ENCODE assay signal across 8 cellular contexts in genomic region chrX:135086197-135086854, GRCh38. TPM values are rescaled to one million over a fixed set of nuclear protein-coding genes. Genes with fewer than 3 reads are reported as not detected.
DNase-seq lines count a peak whose midpoint lies in the region; ATAC-seq, FAIRE-seq and TF ChIP-seq lines count a peak whose summit lies in the region.

No MANE protein-coding gene starts in this region.

- H3K79me2 ChIP-seq in Loucy (ENCODE audit: insufficient read depth, low read length): no peaks in the 10 kb centered on the region
- no peaks in the 10 kb centered on the region for H3K79me2 ChIP-seq in keratinocyte (ENCODE audit: control insufficient read depth, insufficient read depth, low read length)

- no peaks in the 10 kb centered on the region for H3F3A ChIP-seq in Loucy (ENCODE audit: low read depth)

- no peak overlapping the region for H3K4me3 Mint-ChIP-seq in stimulated activated naive CD8-positive, alpha-beta T cell treated with anti-CD3 and anti-CD28 coated beads, Interleukin-15, amount 100 ng/mL, for 72 hours

- H3K27me3 ChIP-seq in Loucy (ENCODE audit: insufficient read depth, low read length, poor library complexity, severe bottlenecking) (no peaks in the 10 kb centered on the region), SJCRH30 (no peaks in the 10 kb centered on the region), brain microvascular endothelial cell (replicated peaks) (no peaks in the 10 kb centered on the region), keratinocyte (ENCODE audit: control insufficient read depth, extremely low read depth, insufficient read depth, low read length) (no peaks in the 10 kb centered on the region)

- H3K9me3 ChIP-seq in Loucy (ENCODE audit: insufficient read depth, low read depth, low read length) (no peaks in the 10 kb centered on the region), SJCRH30 (replicated peaks) (no peaks in the 10 kb centered on the region), keratinocyte (ENCODE audit: control insufficient read depth, low read depth, low read length) (no peaks in the 10 kb centered on the region)

- intact Hi-C loops in Right ventricle myocardium inferior (cut with DNase I) (no loop called here), cardiac septum (cut with DNase I) (loop anchor here (5.0 kb wide), 1 partner anchor 119 kb away; no protein-coding TSS in a partner anchor)

- H2AFZ ChIP-seq in Loucy (ENCODE audit: low read length) (peak overlapping the region; percentile 86), keratinocyte (ENCODE audit: control insufficient read depth, low read length) (no peak overlapping the region)

- dilution Hi-C loops in keratinocyte (cut with MboI; ENCODE audit: extremely low pct_ligation_motif_present, low sequenced_read_pairs): no loop called here

- H3K4me3 ChIP-seq in Loucy (ENCODE audit: low read length, poor library complexity, severe bottlenecking) (no peak overlapping the region), SJCRH30 (no peak overlapping the region), brain microvascular endothelial cell (ENCODE audit: low read depth, low read length) (no peak overlapping the region), keratinocyte (ENCODE audit: control insufficient read depth in 2 of 3, extremely low read depth in 1 of 3, insufficient read depth in 2 of 3, low read depth in 1 of 3, low read length in 3 of 3) (no peak overlapping the region)

- no peaks in the 10 kb centered on the region for H4K20me1 ChIP-seq in Loucy (ENCODE audit: insufficient read depth, low read length, poor library complexity, severe bottlenecking)
- H4K20me1 ChIP-seq in keratinocyte (ENCODE audit: control insufficient read depth, extremely low read depth, insufficient read depth, low read length): no peaks in the 10 kb centered on the region

- DNase-seq in Right ventricle myocardium inferior (ENCODE audit: missing footprints) (no peak), cardiac septum (ENCODE audit: low spot score) (no peak), H4 (ENCODE audit: low spot score) (peak; percentile 51), SJCRH30 (peak; percentile 37 to 68), brain microvascular endothelial cell (peak; percentile 45), keratinocyte (ENCODE audit: low read depth, low spot score) (peak; percentile 35)
- DNase-seq in stimulated activated naive CD8-positive, alpha-beta T cell treated with anti-CD3 and anti-CD28 coated beads, Interleukin-15, amount 100 ng/mL, for 72 hours: peak; percentile 23 to 44

- no peak overlapping the region for H3K4me2 ChIP-seq in Loucy (ENCODE audit: low read depth, low read length, poor library complexity, severe bottlenecking)
- H3K4me2 ChIP-seq in keratinocyte (ENCODE audit: control insufficient read depth, extremely low read depth, insufficient read depth, low read depth, low read length): no peak overlapping the region

- H3K27ac ChIP-seq in SJCRH30 (no peak overlapping the region), brain microvascular endothelial cell (no peak overlapping the region), keratinocyte (ENCODE audit: control insufficient read depth, insufficient read depth, low read length) (no peak overlapping the region)

- peak; percentile 64 for TF ChIP-seq CTCF in Loucy (conservative IDR thresholded peaks at IDR 0.05; ENCODE audit: low read length)
- peak; percentile 67 for TF ChIP-seq CTCF in brain microvascular endothelial cell (IDR thresholded peaks at IDR 0.05; ENCODE audit: low read depth, low read length, missing control alignments)
- peak; percentile 48 to 63 (median 61) for TF ChIP-seq CTCF in keratinocyte (optimal IDR thresholded peaks at IDR 0.05 in 1 of 3, IDR thresholded peaks at IDR 0.05 in 1 of 3, conservative IDR thresholded peaks at IDR 0.05 in 1 of 3; ENCODE audit: extremely low read depth in 1 of 3, insufficient read depth in 2 of 3, low read length in 3 of 3)

- H3K9ac ChIP-seq in Loucy (ENCODE audit: low read depth, low read length, poor library complexity, severe bottlenecking): no peak overlapping the region
- H3K9ac ChIP-seq in keratinocyte (ENCODE audit: control insufficient read depth, extremely low read depth, insufficient read depth, low read length): no peak overlapping the region

- H3K9me3 Mint-ChIP-seq in stimulated activated naive CD8-positive, alpha-beta T cell treated with anti-CD3 and anti-CD28 coated beads, Interleukin-15, amount 100 ng/mL, for 72 hours: no peaks in the 10 kb centered on the region

- H3K27ac Mint-ChIP-seq in stimulated activated naive CD8-positive, alpha-beta T cell treated with anti-CD3 and anti-CD28 coated beads, Interleukin-15, amount 100 ng/mL, for 72 hours: no peak overlapping the region

- H3K9me1 ChIP-seq in keratinocyte (ENCODE audit: control insufficient read depth, extremely low read depth, insufficient read depth, low read length): no peaks in the 10 kb centered on the region

- H3K9me2 ChIP-seq in Loucy (replicated peaks; ENCODE audit: low read depth, low read length): no peaks in the 10 kb centered on the region

- H3K4me1 Mint-ChIP-seq in stimulated activated naive CD8-positive, alpha-beta T cell treated with anti-CD3 and anti-CD28 coated beads, Interleukin-15, amount 100 ng/mL, for 72 hours: peaks cover 7% of the 10 kb centered on the region

- H3K4me1 ChIP-seq in Loucy (ENCODE audit: insufficient read depth, low read length, poor library complexity, severe bottlenecking) (no peaks in the 10 kb centered on the region), SJCRH30 (no peaks in the 10 kb centered on the region), keratinocyte (ENCODE audit: control insufficient read depth, extremely low read depth, insufficient read depth, low read length) (no peaks in the 10 kb centered on the region)

- H3K36me3 ChIP-seq in Loucy (ENCODE audit: insufficient read depth, low read length) (no peaks in the 10 kb centered on the region), SJCRH30 (no peaks in the 10 kb centered on the region), brain microvascular endothelial cell (replicated peaks) (no peaks in the 10 kb centered on the region), keratinocyte (ENCODE audit: control insufficient read depth in 2 of 2, extremely low read depth in 1 of 2, insufficient read depth in 2 of 2, low read length in 2 of 2) (no peaks in the 10 kb centered on the region)

- ATAC-seq in Right ventricle myocardium inferior: peak; percentile 63
- peak; percentile 94 for ATAC-seq in stimulated activated naive CD8-positive, alpha-beta T cell treated with anti-CD3 and anti-CD28 coated beads, Interleukin-15, amount 100 ng/mL, for 72 hours

- peaks cover 9% of the 10 kb centered on the region for H3K27me3 Mint-ChIP-seq in stimulated activated naive CD8-positive, alpha-beta T cell treated with anti-CD3 and anti-CD28 coated beads, Interleukin-15, amount 100 ng/mL, for 72 hours

- in situ Hi-C loops in brain microvascular endothelial cell (cut with HindIII; ENCODE audit: low pct_ligation_motif_present, low sequenced_read_pairs): no loop called here

- FAIRE-seq in keratinocyte (lab: Jason Lieb, UNC): peak; percentile 77

RNA-seq across cellular contexts. Expression of gene SMIM10L2B, which starts 12.2 kb away (rescaled TPM):
- total RNA-seq in Right ventricle myocardium inferior (1.7 TPM), cardiac septum (2.0 TPM)
- total RNA-seq in H4 (2014; rRNA removed; shearing (Covaris generic)): 0.12 and 0.27 TPM in 2 replicates
- 1.1 and 1.3 TPM in 2 replicates for total RNA-seq in SJCRH30 (2014; rRNA removed; shearing (Covaris generic))
- polyA plus RNA-seq in keratinocyte: 0.41 to 0.76 TPM (median 0.67 TPM) in 3 replicates
- polyA plus RNA-seq in keratinocyte (2011; ENCODE audit: low read depth): not detected
- polyA plus RNA-seq in keratinocyte (2011; cell fraction: cytosol; rRNA removed): 0.32 and 0.57 TPM in 2 replicates
- 0.36 and 0.59 TPM in 2 replicates for polyA plus RNA-seq in keratinocyte (2011; cell fraction: nucleus; rRNA removed)
- 0.13 and 0.76 TPM in 2 replicates for polyA plus RNA-seq in keratinocyte (2012; ENCODE audit: low replicate concordance)
- 0.59 to 0.92 TPM (median 0.70 TPM) in 3 replicates for polyA minus RNA-seq in keratinocyte
- polyA minus RNA-seq in keratinocyte (2011; cell fraction: cytosol; rRNA and poly(A)+ RNA removed): 0.96 TPM
- polyA minus RNA-seq in keratinocyte (2011; cell fraction: nucleus; rRNA and poly(A)+ RNA removed): 0.21 and 0.54 TPM in 2 replicates

RNA-seq across cellular contexts. Expression of gene ETDB, which starts 34.0 kb away (rescaled TPM):
- total RNA-seq in Right ventricle myocardium inferior: not detected
- not detected for total RNA-seq in cardiac septum
- total RNA-seq in H4 (2014; rRNA removed; shearing (Covaris generic)): not detected in 2 replicates
- total RNA-seq in SJCRH30 (2014; rRNA removed; shearing (Covaris generic)): not detected in 2 replicates
- polyA plus RNA-seq in keratinocyte: not detected in 3 replicates
- polyA plus RNA-seq in keratinocyte (2011; ENCODE audit: low read depth): not detected
- not detected in 2 replicates for polyA plus RNA-seq in keratinocyte (2011; cell fraction: cytosol; rRNA removed)
- polyA plus RNA-seq in keratinocyte (2011; cell fraction: nucleus; rRNA removed): not detected in 2 replicates
- polyA plus RNA-seq in keratinocyte (2012; ENCODE audit: low replicate concordance): not detected in 2 replicates
- not detected in 3 replicates for polyA minus RNA-seq in keratinocyte
- polyA minus RNA-seq in keratinocyte (2011; cell fraction: cytosol; rRNA and poly(A)+ RNA removed): not detected
- not detected in 2 replicates for polyA minus RNA-seq in keratinocyte (2011; cell fraction: nucleus; rRNA and poly(A)+ RNA removed)

RNA-seq across cellular contexts. Expression of gene RTL8A, which starts 34.4 kb away (rescaled TPM):
- 32.5 TPM for total RNA-seq in Right ventricle myocardium inferior
- 30.4 TPM for total RNA-seq in cardiac septum
- total RNA-seq in H4 (2014; rRNA removed; shearing (Covaris generic)): 10.5 and 30.8 TPM in 2 replicates
- 18.8 TPM in 2 replicates for total RNA-seq in SJCRH30 (2014; rRNA removed; shearing (Covaris generic))
- 32.3 to 47.6 TPM (median 46.5 TPM) in 3 replicates for polyA plus RNA-seq in keratinocyte
- polyA plus RNA-seq in keratinocyte (2011; ENCODE audit: low read depth): 19.5 TPM
- polyA plus RNA-seq in keratinocyte (2011; cell fraction: cytosol; rRNA removed): 56.0 and 65.1 TPM in 2 replicates
- 36.4 and 51.6 TPM in 2 replicates for polyA plus RNA-seq in keratinocyte (2011; cell fraction: nucleus; rRNA removed)
- 75.0 and 78.5 TPM in 2 replicates for polyA plus RNA-seq in keratinocyte (2012; ENCODE audit: low replicate concordance)
- polyA minus RNA-seq in keratinocyte: 16.0 to 42.0 TPM (median 29.1 TPM) in 3 replicates
- 27.6 TPM for polyA minus RNA-seq in keratinocyte (2011; cell fraction: cytosol; rRNA and poly(A)+ RNA removed)
- 6.6 and 7.9 TPM in 2 replicates for polyA minus RNA-seq in keratinocyte (2011; cell fraction: nucleus; rRNA and poly(A)+ RNA removed)

RNA-seq across cellular contexts. Expression of gene RTL8C, which starts 54.2 kb away (rescaled TPM):
- total RNA-seq in Right ventricle myocardium inferior (274 TPM), cardiac septum (311 TPM)
- total RNA-seq in H4 (2014; rRNA removed; shearing (Covaris generic)): 42.7 and 63.2 TPM in 2 replicates
- total RNA-seq in SJCRH30 (2014; rRNA removed; shearing (Covaris generic)): 79.1 and 82.5 TPM in 2 replicates
- polyA plus RNA-seq in keratinocyte: 52.3 to 63.1 TPM (median 58.0 TPM) in 3 replicates
- 15.2 TPM for polyA plus RNA-seq in keratinocyte (2011; ENCODE audit: low read depth)
- 111 and 152 TPM in 2 replicates for polyA plus RNA-seq in keratinocyte (2011; cell fraction: cytosol; rRNA removed)
- 84.5 and 133 TPM in 2 replicates for polyA plus RNA-seq in keratinocyte (2011; cell fraction: nucleus; rRNA removed)
- 95.6 and 132 TPM in 2 replicates for polyA plus RNA-seq in keratinocyte (2012; ENCODE audit: low replicate concordance)
- polyA minus RNA-seq in keratinocyte: 40.7 to 238 TPM (median 67.2 TPM) in 3 replicates
- 191 TPM for polyA minus RNA-seq in keratinocyte (2011; cell fraction: cytosol; rRNA and poly(A)+ RNA removed)
- 42.1 and 46.7 TPM in 2 replicates for polyA minus RNA-seq in keratinocyte (2011; cell fraction: nucleus; rRNA and poly(A)+ RNA removed)

Comparison
In these comparisons a context has a peak if more than half of its experiments do, and no peak if none do; other contexts are left out.
1. DNase-seq: peak in H4 (single experiment), SJCRH30 (2 of 2), brain microvascular endothelial cell (single experiment), keratinocyte (single experiment) and stimulated activated naive CD8-positive, alpha-beta T cell treated with anti-CD3 and anti-CD28 coated beads, Interleukin-15, amount 100 ng/mL, for 72 hours (2 of 2); none in Right ventricle myocardium inferior (single experiment) and cardiac septum (single experiment).
2. Peak in every context shown above with its lines, with median percentiles within 50 percentile points of each other: CTCF ChIP-seq.